In the genomic region with DNA sequence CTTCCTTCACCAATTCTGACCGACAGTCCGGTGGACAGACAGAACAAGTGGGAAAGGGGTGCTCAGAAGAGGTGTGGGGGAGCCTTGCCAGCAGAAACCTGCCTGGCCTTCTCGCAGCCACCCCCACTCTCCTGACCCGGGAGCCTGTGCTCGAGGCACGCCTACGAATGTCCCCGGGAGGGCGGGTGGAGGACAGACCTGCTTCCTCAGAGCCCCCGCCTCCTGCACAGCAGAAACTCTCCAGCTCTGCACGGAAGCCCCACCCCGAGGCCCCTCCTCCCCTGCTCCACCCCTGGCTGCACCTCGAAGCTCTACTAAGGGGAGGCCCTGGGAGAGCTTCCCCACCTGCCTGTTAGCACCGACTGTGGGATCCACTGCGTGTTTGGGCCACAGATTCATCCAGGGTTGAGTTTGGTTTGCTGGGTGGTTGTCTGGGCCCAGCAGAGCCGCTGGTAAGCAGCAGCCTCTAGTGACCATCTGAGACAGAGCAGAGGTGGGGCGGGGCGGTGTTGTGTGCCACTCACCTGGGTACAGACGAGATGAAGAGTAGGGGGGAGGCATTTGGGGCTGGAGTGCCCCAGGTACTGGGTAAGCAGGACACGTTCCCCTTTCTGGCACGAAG, we compare ENCODE assay signal across 27 cellular contexts. TPM values are rescaled to one million over a fixed set of nuclear protein-coding genes. Genes with fewer than 3 reads are reported as not detected.
A peak's percentile ranks its signal among the peaks of the same experiment; 100 is the strongest.
DNase-seq lines count a peak whose midpoint lies in the region; ATAC-seq and TF ChIP-seq lines count a peak whose summit lies in the region.
"Had no signal": no experiment of that assay in that cellular context is flagged by ENCODE, and none has a peak within 500 bp of the region (broad histone marks: within the 10 kb centered on the region; RNA-seq: fewer than 3 reads in every experiment).

No MANE protein-coding gene starts in this region.

- H3K4me2 ChIP-seq in hepatocyte, result no peak overlapping the region
- H3K4me2 ChIP-seq: BLaER1 treated with 17β-estradiol and CSF1 and Interleukin-3, amounts not matched to agents 10 nM and 100 nM; KMS-11 had no signal

- DNase-seq in Right ventricle myocardium inferior (ENCODE audit: missing footprints) (peak; percentile 72), left cardiac atrium (no peak), coronary artery (ENCODE audit: low spot score) (peak; percentile 66), hepatocyte (ENCODE audit: low spot score) (peak; percentile 4), aorta (peak; percentile 29 to 75)
- no peak for DNase-seq in naive thymus-derived CD8-positive, alpha-beta T cell
- DNase-seq in effector memory CD8-positive, alpha-beta T cell, result no peak
- DNase-seq in stimulated activated CD4-positive, alpha-beta T cell treated with anti-CD3 and anti-CD28 coated beads, Interleukin-4, amount 100 ng/mL, for 1 hour, result no peak
- DNase-seq: 8988T; Calu3; CD8-positive, alpha-beta T cell; DMS153; EL; GF-D8; NCI-H1105; NCI-H146; NCI-H2029 treated with DMSO at 0.1 percent for 48 hours; NCI-H2171; NCI-H345; NCI-H524; NCI-H82; Peyer's patch had no signal

- H3K9me3 Mint-ChIP-seq in naive thymus-derived CD8-positive, alpha-beta T cell, result no peaks in the 10 kb centered on the region
- H3K9me3 Mint-ChIP-seq in effector memory CD8-positive, alpha-beta T cell, result no peaks in the 10 kb centered on the region
- H3K9me3 Mint-ChIP-seq: CD8-positive, alpha-beta T cell had no signal

- no peak for TF ChIP-seq CTCF in coronary artery (IDR thresholded peaks at IDR 0.05)
- TF ChIP-seq CTCF in hepatocyte (IDR thresholded peaks at IDR 0.05; ENCODE audit: poor library complexity), result no peak

- H3K79me2 ChIP-seq in hepatocyte, result peaks cover 16% of the 10 kb centered on the region

- H3K27ac Mint-ChIP-seq in naive thymus-derived CD8-positive, alpha-beta T cell, result no peak overlapping the region
- no peak overlapping the region for H3K27ac Mint-ChIP-seq in effector memory CD8-positive, alpha-beta T cell
- H3K27ac Mint-ChIP-seq: CD8-positive, alpha-beta T cell had no signal

- H4K20me1 ChIP-seq in hepatocyte (ENCODE audit: insufficient read depth, poor library complexity, severe bottlenecking), result no peaks in the 10 kb centered on the region

- no peaks in the 10 kb centered on the region for H3K9me3 ChIP-seq in hepatocyte (ENCODE audit: low read depth)
- H3K9me3 ChIP-seq in aorta (ENCODE audit: control insufficient read depth, low read length), result no peaks in the 10 kb centered on the region
- H3K9me3 ChIP-seq: BLaER1 treated with 17β-estradiol and CSF1 and Interleukin-3, amounts not matched to agents 10 nM and 100 nM; Peyer's patch; SJSA1 had no signal

- H3K4me1 Mint-ChIP-seq in naive thymus-derived CD8-positive, alpha-beta T cell, result peaks cover 13 to 23% (median 16%) of the 10 kb centered on the region in 4 donors
- peaks cover 0 to 13% of the 10 kb centered on the region in 2 donors for H3K4me1 Mint-ChIP-seq in effector memory CD8-positive, alpha-beta T cell (ENCODE audit: low read depth in 2 of 2)

- no peaks in the 10 kb centered on the region for H3K9me2 ChIP-seq in hepatocyte (replicated peaks; ENCODE audit: insufficient read depth)

- H3K4me3 ChIP-seq in coronary artery (no peak overlapping the region), hepatocyte (no peak overlapping the region), aorta (ENCODE audit: low read length in 2 of 2) (no peak overlapping the region)
- H3K4me3 ChIP-seq: BLaER1 treated with 17β-estradiol and CSF1 and Interleukin-3, amounts not matched to agents 10 nM and 100 nM; Peyer's patch; SJSA1 had no signal

- H2AFZ ChIP-seq in hepatocyte, result no peak overlapping the region

- H3K4me3 Mint-ChIP-seq in naive thymus-derived CD8-positive, alpha-beta T cell, result no peak overlapping the region
- no peak overlapping the region for H3K4me3 Mint-ChIP-seq in effector memory CD8-positive, alpha-beta T cell
- H3K4me3 Mint-ChIP-seq: CD8-positive, alpha-beta T cell had no signal

- H3K27me3 ChIP-seq in hepatocyte (no peaks in the 10 kb centered on the region), aorta (ENCODE audit: control insufficient read depth in 1 of 2, insufficient read depth in 2 of 2, low read length in 1 of 2) (no peaks in the 10 kb centered on the region)
- H3K27me3 ChIP-seq: BLaER1 treated with 17β-estradiol and CSF1 and Interleukin-3, amounts not matched to agents 10 nM and 100 nM; Peyer's patch; SJSA1 had no signal

- H3K36me3 ChIP-seq in hepatocyte (replicated peaks; ENCODE audit: insufficient read depth, low read depth) (no peaks in the 10 kb centered on the region), aorta (ENCODE audit: control insufficient read depth in 1 of 2, insufficient read depth in 2 of 2, low read length in 1 of 2) (peaks cover 0 to 7% of the 10 kb centered on the region in 2 donors)

- H3K27ac ChIP-seq in coronary artery (no peak overlapping the region), hepatocyte (no peak overlapping the region), aorta (ENCODE audit: low read depth in 1 of 2, low read length in 2 of 2) (no peak overlapping the region)
- H3K27ac ChIP-seq: BLaER1 treated with 17β-estradiol and CSF1 and Interleukin-3, amounts not matched to agents 10 nM and 100 nM; KMS-11; Peyer's patch; SJSA1 had no signal

- intact Hi-C loops in Right ventricle myocardium inferior (cut with DNase I), result no loop called here
- intact Hi-C loops in left cardiac atrium (cut with DNase I), result loop anchor here (10.0 kb wide), 2 partner anchors 206 to 304 kb away; no protein-coding TSS in a partner anchor
- intact Hi-C loops in aorta (cut with DNase I), result loop anchor here (5.0 to 10.0 kb wide), 2 partner anchors 213 to 216 kb away; a partner anchor contains a TSS

- POLR2A ChIA-PET in naive thymus-derived CD8-positive, alpha-beta T cell (lab: Charles Lee), result interaction anchor here (0.6 kb wide), 1 partner anchor 24 kb away, joined by 3 read pairs; no protein-coding TSS in a partner anchor

- no peaks in the 10 kb centered on the region for H3K27me3 Mint-ChIP-seq in naive thymus-derived CD8-positive, alpha-beta T cell
- H3K27me3 Mint-ChIP-seq in effector memory CD8-positive, alpha-beta T cell, result no peaks in the 10 kb centered on the region

- WGBS in hepatocyte (ENCODE audit: low lambda C conversion rate, missing lambda C conversion rate), result 94% methylated on average over 20 of the region's 21 CpGs
- WGBS in aorta, 2 donors, result 80 to 86% methylated on average over 18 to 21 of the region's 21 CpGs

- peaks cover 0 to 40% (median 8%) of the 10 kb centered on the region in 3 donors for H3K36me3 Mint-ChIP-seq in naive thymus-derived CD8-positive, alpha-beta T cell
- H3K36me3 Mint-ChIP-seq in effector memory CD8-positive, alpha-beta T cell (ENCODE audit: insufficient read depth), result peaks cover 14% of the 10 kb centered on the region

- H3K4me1 ChIP-seq in hepatocyte (ENCODE audit: insufficient read depth), result peaks cover 15% of the 10 kb centered on the region
- no peaks in the 10 kb centered on the region for H3K4me1 ChIP-seq in aorta (ENCODE audit: control insufficient read depth in 1 of 2, insufficient read depth in 2 of 2, low read length in 2 of 2)

- ATAC-seq in Right ventricle myocardium inferior (no peak), left cardiac atrium (no peak), aorta (ENCODE audit: low FRiP score) (no peak)
- no peak for ATAC-seq in naive thymus-derived CD8-positive, alpha-beta T cell
- ATAC-seq in effector memory CD8-positive, alpha-beta T cell (replicated peaks), result no peak
- ATAC-seq: CD8-positive, alpha-beta T cell had no signal

RNA-seq across cellular contexts. Expression of a gene that starts 6.2 kb away (rescaled TPM):
- total RNA-seq in Right ventricle myocardium inferior, result 26.5 TPM
- 10 to 100 TPM; 27.9 to 33.6 TPM for total RNA-seq in left cardiac atrium
- total RNA-seq in hepatocyte, result 30.2 and 32.8 TPM in 2 replicates
- 39.2 and 58.0 TPM in 2 replicates for polyA plus RNA-seq in hepatocyte
- 10 to 100 TPM; 46.6 to 50.9 TPM for total RNA-seq in aorta
- 10 to 100 TPM in 1 of 2 donors, 1 to 10 TPM in 1; 8.4 to 80.9 TPM for polyA plus RNA-seq in aorta
- 100 to 1,000 TPM; 107 to 110 TPM for total RNA-seq in naive thymus-derived CD8-positive, alpha-beta T cell
- polyA plus RNA-seq in naive thymus-derived CD8-positive, alpha-beta T cell, result 1 to 10 TPM; 4.2 to 8.3 (median 7.9) TPM

RNA-seq across cellular contexts. Expression of a gene that starts 10.3 kb away (rescaled TPM):
- total RNA-seq in Right ventricle myocardium inferior (not detected), left cardiac atrium (under 1 TPM in 1 of 2 donors, not detected in 1; 0.59 TPM), hepatocyte (not detected in 2 replicates), aorta (under 1 TPM in 1 of 2 donors, not detected in 1; 0.33 TPM)
- polyA plus RNA-seq in hepatocyte (0.30 TPM in 1 of 2 replicates, not detected in the other), aorta (1 to 10 TPM in 1 of 2 donors, not detected in 1; 1.0 TPM)
- not detected for total RNA-seq in naive thymus-derived CD8-positive, alpha-beta T cell
- under 1 TPM; 0.10 to 0.21 (median 0.12) TPM for polyA plus RNA-seq in naive thymus-derived CD8-positive, alpha-beta T cell
- total RNA-seq: Calu3; CD8-positive, alpha-beta T cell; HT1080; OCI-LY7; SJSA1 had no signal

RNA-seq across cellular contexts. Expression of a gene that starts 35.5 kb away (rescaled TPM):
- total RNA-seq in Right ventricle myocardium inferior (not detected), left cardiac atrium (not detected), hepatocyte (0.13 and 0.16 TPM in 2 replicates), aorta (under 1 TPM; 0.19 to 0.48 TPM)
- polyA plus RNA-seq in hepatocyte (0.12 and 0.31 TPM in 2 replicates), aorta (1 to 10 TPM in 1 of 2 donors, not detected in 1; 1.4 TPM)
- under 1 TPM; 0.18 to 0.19 TPM for total RNA-seq in naive thymus-derived CD8-positive, alpha-beta T cell
- polyA plus RNA-seq in naive thymus-derived CD8-positive, alpha-beta T cell, result under 1 TPM in 2 of 3 donors, not detected in 1; 0.08 to 0.98 TPM
- total RNA-seq: Calu3; CD8-positive, alpha-beta T cell; HT1080; Peyer's patch; SJSA1 had no signal

RNA-seq across cellular contexts. Expression of a gene that starts 35.7 kb away (rescaled TPM):
- total RNA-seq in Right ventricle myocardium inferior, result 24.1 TPM
- 10 to 100 TPM; 21.6 to 34.1 TPM for total RNA-seq in left cardiac atrium
- total RNA-seq in hepatocyte, result 24.9 and 26.7 TPM in 2 replicates
- 14.3 and 20.1 TPM in 2 replicates for polyA plus RNA-seq in hepatocyte
- total RNA-seq in aorta, result 10 to 100 TPM; 14.6 to 20.5 TPM
- 10 to 100 TPM; 11.4 to 19.0 TPM for polyA plus RNA-seq in aorta
- 10 to 100 TPM; 23.6 to 24.8 TPM for total RNA-seq in naive thymus-derived CD8-positive, alpha-beta T cell
- polyA plus RNA-seq in naive thymus-derived CD8-positive, alpha-beta T cell, result 10 to 100 TPM in 2 of 3 donors, 1 to 10 TPM in 1; 8.4 to 14.7 (median 14.2) TPM

RNA-seq across cellular contexts. Expression of a gene that starts 59.2 kb away (rescaled TPM):
- total RNA-seq in Right ventricle myocardium inferior (not detected), left cardiac atrium (not detected), hepatocyte (not detected in 2 replicates), aorta (not detected)
- polyA plus RNA-seq in hepatocyte (not detected in 2 replicates), aorta (under 1 TPM; 0.03 to 0.13 TPM)
- total RNA-seq in naive thymus-derived CD8-positive, alpha-beta T cell, result not detected
- not detected for polyA plus RNA-seq in naive thymus-derived CD8-positive, alpha-beta T cell
- total RNA-seq: Calu3; CD8-positive, alpha-beta T cell; HT1080; OCI-LY7; Peyer's patch; SJSA1 had no signal

Comparison
In these comparisons a context has a peak if more than half of its experiments do, and no peak if none do; other contexts are left out.
1. DNase-seq: peak in Right ventricle myocardium inferior (single experiment), coronary artery (single experiment), hepatocyte (single experiment) and aorta (2 of 2); none in left cardiac atrium (single experiment), naive thymus-derived CD8-positive, alpha-beta T cell (0 of 10), effector memory CD8-positive, alpha-beta T cell (0 of 3) and stimulated activated CD4-positive, alpha-beta T cell treated with anti-CD3 and anti-CD28 coated beads, Interleukin-4, amount 100 ng/mL, for 1 hour (single experiment).